ENCODE assay signal across 22 cellular contexts in genomic region chr1:67582625-67583461, GRCh38.
DNase-seq lines count a peak whose midpoint lies in the region; ATAC-seq and TF ChIP-seq lines count a peak whose summit lies in the region.
"Had no signal": no experiment of that assay in that cellular context is flagged by ENCODE, and none has a peak within 500 bp of the region (broad histone marks: within the 10 kb centered on the region; RNA-seq: fewer than 3 reads in every experiment).

No MANE protein-coding gene starts in this region.

- no peaks in the 10 kb centered on the region for H3K79me2 ChIP-seq in neural progenitor cell (ENCODE audit: low read depth)

- intact Hi-C loops in Panc1 (cut with micrococcal nuclease; ENCODE audit: unreplicated experiment) (no loop called here), tibial artery (cut with DNase I; ENCODE audit: low total_unique reads) (no loop called here)
- intact Hi-C loops in activated CD8-positive, alpha-beta T cell treated with anti-CD3 and anti-CD28 coated beads for 36 hours (cut with micrococcal nuclease) = no loop called here

- ATAC-seq in Panc1 = peak; percentile 21; the same call in 1 of the 2 replicates
- ATAC-seq in activated CD8-positive, alpha-beta T cell treated with anti-CD3 and anti-CD28 coated beads for 36 hours = no peak
- ATAC-seq: naive thymus-derived CD8-positive, alpha-beta T cell; stimulated activated memory B cell treated with anti-CD40 and anti-IgM and Interleukin-4, amounts not matched to agents 10 μg/mL and 1 μg/mL and 100 μg/mL, for 72 hours had no signal

- H3K9ac ChIP-seq in neural progenitor cell = no peak overlapping the region

- no peaks in the 10 kb centered on the region for H3K9me3 ChIP-seq in Panc1 (ENCODE audit: control insufficient read depth, insufficient read depth, low read depth, low read length)
- no peaks in the 10 kb centered on the region for H3K9me3 ChIP-seq in neural progenitor cell (ENCODE audit: low read depth)
- H3K9me3 ChIP-seq in tibial artery = no peaks in the 10 kb centered on the region
- H3K9me3 ChIP-seq: esophagus squamous epithelium, upper lobe of left lung had no signal

- H3K9me3 Mint-ChIP-seq in neural progenitor cell = peaks cover 2% of the 10 kb centered on the region
- no peaks in the 10 kb centered on the region for H3K9me3 Mint-ChIP-seq in activated CD8-positive, alpha-beta T cell treated with anti-CD3 and anti-CD28 coated beads for 36 hours
- H3K9me3 Mint-ChIP-seq: activated B cell treated with CpG ODN at 0.5 μM for 24 hours; activated naive CD8-positive, alpha-beta T cell treated with anti-CD3 and anti-CD28 coated beads for 36 hours; immature natural killer cell; naive thymus-derived CD8-positive, alpha-beta T cell; stimulated activated memory B cell treated with anti-CD40 and anti-IgM and Interleukin-4, amounts not matched to agents 10 μg/mL and 1 μg/mL and 100 μg/mL, for 72 hours had no signal

- no peaks in the 10 kb centered on the region for H3F3A ChIP-seq in neural progenitor cell (ENCODE audit: low read depth)

- peaks cover 2% of the 10 kb centered on the region for H3K4me1 Mint-ChIP-seq in neural progenitor cell
- H3K4me1 Mint-ChIP-seq in activated CD8-positive, alpha-beta T cell treated with anti-CD3 and anti-CD28 coated beads for 36 hours (ENCODE audit: low read depth) = no peaks in the 10 kb centered on the region
- H3K4me1 Mint-ChIP-seq: activated B cell treated with CpG ODN at 0.5 μM for 24 hours; activated naive CD8-positive, alpha-beta T cell treated with anti-CD3 and anti-CD28 coated beads for 36 hours; B cell; immature natural killer cell; stimulated activated memory B cell treated with anti-CD40 and anti-IgM and Interleukin-4, amounts not matched to agents 10 μg/mL and 1 μg/mL and 100 μg/mL, for 72 hours had no signal

- CTCF ChIA-PET in Panc1 (lab: Charles Lee) (interaction anchor here (0.6 kb wide), 2 partner anchors 32 to 40 kb away, joined by 3 read pairs; no protein-coding TSS in a partner anchor), HEK293T (lab: Yijun Ruan, JAX) (interaction anchor here (0.6 kb wide), 2 partner anchors 14 to 184 kb away, joined by 3 read pairs; no protein-coding TSS in a partner anchor)
- CTCF ChIA-PET in activated CD8-positive, alpha-beta T cell treated with anti-CD3 and anti-CD28 coated beads for 36 hours (lab: Charles Lee) = interaction anchor here (1.3 to 1.4 kb wide), 3 partner anchors 11 to 184 kb away, joined by 3 to 4 read pairs (median 3); no protein-coding TSS in a partner anchor

- H4K20me1 ChIP-seq in neural progenitor cell (ENCODE audit: low read depth) = no peaks in the 10 kb centered on the region

- H3K36me3 Mint-ChIP-seq in neural progenitor cell = no peaks in the 10 kb centered on the region
- H3K36me3 Mint-ChIP-seq in activated CD8-positive, alpha-beta T cell treated with anti-CD3 and anti-CD28 coated beads for 36 hours (ENCODE audit: low read depth) = no peaks in the 10 kb centered on the region
- H3K36me3 Mint-ChIP-seq: activated naive CD8-positive, alpha-beta T cell treated with anti-CD3 and anti-CD28 coated beads for 36 hours; immature natural killer cell; naive thymus-derived CD8-positive, alpha-beta T cell; stimulated activated memory B cell treated with anti-CD40 and anti-IgM and Interleukin-4, amounts not matched to agents 10 μg/mL and 1 μg/mL and 100 μg/mL, for 72 hours had no signal

- H3K27me3 ChIP-seq in Panc1 (ENCODE audit: control insufficient read depth, insufficient read depth, low read length) (no peaks in the 10 kb centered on the region), neural progenitor cell (no peaks in the 10 kb centered on the region), tibial artery (no peaks in the 10 kb centered on the region)
- H3K27me3 ChIP-seq: esophagus squamous epithelium, upper lobe of left lung had no signal

- peaks cover 15% of the 10 kb centered on the region for H3K4me1 ChIP-seq in Panc1 (ENCODE audit: control insufficient read depth, insufficient read depth, low read length)
- no peaks in the 10 kb centered on the region for H3K4me1 ChIP-seq in neural progenitor cell
- H3K4me1 ChIP-seq in tibial artery = peaks cover 0 to 50% (median 42%) of the 10 kb centered on the region in 4 donors

- no peak overlapping the region for H3K27ac Mint-ChIP-seq in neural progenitor cell
- H3K27ac Mint-ChIP-seq in activated CD8-positive, alpha-beta T cell treated with anti-CD3 and anti-CD28 coated beads for 36 hours = no peak overlapping the region
- H3K27ac Mint-ChIP-seq: activated B cell treated with CpG ODN at 0.5 μM for 24 hours; activated naive CD8-positive, alpha-beta T cell treated with anti-CD3 and anti-CD28 coated beads for 36 hours; B cell; immature natural killer cell; stimulated activated memory B cell treated with anti-CD40 and anti-IgM and Interleukin-4, amounts not matched to agents 10 μg/mL and 1 μg/mL and 100 μg/mL, for 72 hours had no signal

- H3K36me3 ChIP-seq in Panc1 (ENCODE audit: control insufficient read depth, insufficient read depth, low read length) (no peaks in the 10 kb centered on the region), neural progenitor cell (no peaks in the 10 kb centered on the region), tibial artery (no peaks in the 10 kb centered on the region)
- H3K36me3 ChIP-seq: esophagus squamous epithelium, upper lobe of left lung had no signal

- no peak overlapping the region for H3K4me2 ChIP-seq in neural progenitor cell

- DNase-seq in Panc1 (ENCODE audit: low read depth, low spot score) = no peak
- peak; percentile 14 for DNase-seq in fibroblast of mammary gland (ENCODE audit: low read depth)
- DNase-seq in neural progenitor cell (ENCODE audit: low spot score) = no peak
- no peak for DNase-seq in tibial artery
- DNase-seq in stimulated activated CD4-positive, alpha-beta T cell treated with anti-CD3 and anti-CD28 coated beads, Interleukin-4, amount 100 ng/mL, for 24 hours = no peak
- no peak for DNase-seq in HEK293T (ENCODE audit: extremely low spot score)
- DNase-seq in activated CD8-positive, alpha-beta T cell treated with anti-CD3 and anti-CD28 coated beads for 36 hours = no peak
- DNase-seq: activated B cell treated with CpG ODN at 0.5 μM for 24 hours; activated naive CD8-positive, alpha-beta T cell treated with anti-CD3 and anti-CD28 coated beads for 36 hours; caudate nucleus; COR-L47; esophagus squamous epithelium; HCEC 1CT; immature natural killer cell; Karpas-422; naive thymus-derived CD8-positive, alpha-beta T cell; NCI-H1105 treated with DMSO at 0.1 percent for 48 hours; NCI-H526 treated with DMSO at 0.1 percent for 48 hours; T-helper 2 cell; upper lobe of left lung had no signal

- H3K4me3 Mint-ChIP-seq in neural progenitor cell = no peak overlapping the region
- no peak overlapping the region for H3K4me3 Mint-ChIP-seq in activated CD8-positive, alpha-beta T cell treated with anti-CD3 and anti-CD28 coated beads for 36 hours
- H3K4me3 Mint-ChIP-seq: activated B cell treated with CpG ODN at 0.5 μM for 24 hours; activated naive CD8-positive, alpha-beta T cell treated with anti-CD3 and anti-CD28 coated beads for 36 hours; B cell; immature natural killer cell; naive thymus-derived CD8-positive, alpha-beta T cell; stimulated activated memory B cell treated with anti-CD40 and anti-IgM and Interleukin-4, amounts not matched to agents 10 μg/mL and 1 μg/mL and 100 μg/mL, for 72 hours had no signal

- BruUV-seq in Panc1 (replicated peaks; lab: Mats Ljungman, UMichigan) = no TSS peak

- H3K27ac ChIP-seq in Panc1 (ENCODE audit: low read length) (peak overlapping the region; percentile 24), neural progenitor cell (no peak overlapping the region), tibial artery (peak overlapping the region; percentile 73 to 82)

- in situ Hi-C loops in Panc1 (cut with HindIII; ENCODE audit: low pct_unique_long_range_greater_than_20kb, low sequenced_read_pairs) = no loop called here

- H3K4me3 ChIP-seq in Panc1 (ENCODE audit: low read depth in 2 of 2, low read length in 2 of 2) (no peak overlapping the region), fibroblast of mammary gland (ENCODE audit: control insufficient read depth, low read depth, low read length) (no peak overlapping the region), neural progenitor cell (no peak overlapping the region), tibial artery (no peak overlapping the region)
- H3K4me3 ChIP-seq: esophagus squamous epithelium, upper lobe of left lung had no signal

- TF ChIP-seq CTCF in Panc1 (IDR thresholded peaks at IDR 0.05) (no peak), fibroblast of mammary gland (conservative IDR thresholded peaks at IDR 0.05; ENCODE audit: control insufficient read depth, insufficient read depth, low read depth, low read length) (no peak), neural progenitor cell (IDR thresholded peaks at IDR 0.05) (no peak), tibial artery (IDR thresholded peaks at IDR 0.05) (no peak)
- no peak for TF ChIP-seq CTCF in activated CD8-positive, alpha-beta T cell treated with anti-CD3 and anti-CD28 coated beads for 36 hours (IDR thresholded peaks at IDR 0.05)

- peak overlapping the region; percentile 68 for H2AFZ ChIP-seq in neural progenitor cell (replicated peaks)

- POLR2A ChIA-PET in Panc1 (lab: Charles Lee) (no interaction called here), HEK293T (lab: Yijun Ruan, JAX) (interaction anchor here (2.4 kb wide), 1 partner anchor 102 kb away, joined by 7 read pairs; the partner anchor contains the start of gene GADD45A)
- POLR2A ChIA-PET in activated CD8-positive, alpha-beta T cell treated with anti-CD3 and anti-CD28 coated beads for 36 hours (lab: Charles Lee) = no interaction called here

- peaks cover 7% of the 10 kb centered on the region for H3K27me3 Mint-ChIP-seq in neural progenitor cell (ENCODE audit: insufficient read depth, low read depth)
- H3K27me3 Mint-ChIP-seq in activated CD8-positive, alpha-beta T cell treated with anti-CD3 and anti-CD28 coated beads for 36 hours = no peaks in the 10 kb centered on the region
- H3K27me3 Mint-ChIP-seq: activated naive CD8-positive, alpha-beta T cell treated with anti-CD3 and anti-CD28 coated beads for 36 hours; naive thymus-derived CD8-positive, alpha-beta T cell had no signal

TF ChIP-seq in HEK293T, 16 proteins besides CTCF, POLR2A, EP300 and RAD21 (continues in another document):
- TF ChIP-seq BHLHE40 (IDR thresholded peaks at IDR 0.05; ENCODE audit: borderline replicate concordance) (no peak), SUZ12 (IDR thresholded peaks at IDR 0.05) (no peak), FOXK2 (IDR thresholded peaks at IDR 0.05) (no peak), SP1 (IDR thresholded peaks at IDR 0.05) (no peak), ELF4 (IDR thresholded peaks at IDR 0.05) (no peak), TARDBP (IDR thresholded peaks at IDR 0.05) (no peak), ARNT (IDR thresholded peaks at IDR 0.05) (no peak), HDGF (IDR thresholded peaks at IDR 0.05; ENCODE audit: borderline replicate concordance) (no peak), FOXA1 (IDR thresholded peaks at IDR 0.05) (no peak), L3MBTL2 (conservative IDR thresholded peaks at IDR 0.05) (no peak), FOXM1 (IDR thresholded peaks at IDR 0.05; ENCODE audit: borderline replicate concordance) (no peak), LEF1 (IDR thresholded peaks at IDR 0.05; ENCODE audit: borderline replicate concordance) (no peak)
